ENCODE assay signal across 8 cellular contexts in the genomic region with DNA sequence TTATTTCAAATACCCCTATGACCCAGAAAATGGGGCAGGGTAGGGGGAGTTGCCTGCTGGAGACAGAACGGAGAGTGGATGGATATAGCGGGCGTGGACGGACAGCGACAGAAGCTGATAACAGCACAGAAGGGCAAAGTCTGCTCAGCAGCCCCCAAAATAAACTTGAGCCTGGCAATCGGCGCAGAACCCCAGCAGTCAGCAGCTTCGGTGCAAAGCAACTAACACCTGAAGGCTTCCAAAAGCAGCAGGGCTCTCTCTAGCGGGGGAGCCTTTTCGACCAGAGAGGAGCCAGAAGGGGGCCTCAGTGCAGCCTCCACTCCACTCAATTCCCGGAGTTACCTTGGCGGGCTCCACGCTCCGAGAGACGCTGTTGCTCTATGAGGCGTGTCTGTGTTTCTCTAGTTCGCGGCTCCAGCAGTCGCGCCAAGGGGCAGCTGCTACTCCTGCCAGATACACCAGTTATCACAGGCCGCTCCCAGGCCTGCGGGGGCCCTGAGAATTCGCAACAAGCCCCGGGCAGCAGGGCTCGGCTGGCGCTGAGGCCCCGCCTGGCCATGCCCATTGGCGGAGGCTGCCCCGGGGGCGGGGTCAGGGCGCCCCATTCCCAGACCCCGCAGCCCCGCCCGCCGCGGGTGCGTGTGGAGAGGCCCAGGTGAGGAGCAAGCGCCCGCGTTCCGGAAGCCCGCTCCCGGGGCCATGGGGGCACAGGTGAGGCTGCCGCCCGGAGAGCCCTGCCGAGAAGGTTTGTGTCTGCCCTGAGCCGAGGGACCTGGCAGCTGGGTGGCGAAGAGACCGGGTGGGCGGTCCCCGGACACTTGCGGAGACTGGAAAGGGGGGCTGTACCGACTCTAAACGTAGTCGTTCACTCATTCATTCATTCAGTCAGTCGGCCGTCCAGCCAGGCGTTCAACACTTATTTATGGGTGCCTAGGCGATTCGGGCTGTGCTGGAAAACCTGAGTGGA. TPM values are rescaled to one million over a fixed set of nuclear protein-coding genes. Genes with fewer than 3 reads are reported as not detected.
DNase-seq lines count a peak whose midpoint lies in the region; ATAC-seq, FAIRE-seq and TF ChIP-seq lines count a peak whose summit lies in the region.

A gene (minus strand): TSS at position 541 of the 967 bp plus-strand sequence. CDS start 63,992 bp downstream, outside the sequence.
A gene (plus strand): TSS at position 632 of the 967 bp plus-strand sequence. CDS start 68 bp downstream, at position 700.

- TF ChIP-seq CTCF in adrenal gland (IDR thresholded peaks at IDR 0.05) (peak in 2 of 6 experiments; percentile 20 to 29), vagina (IDR thresholded peaks at IDR 0.05) (peak in 1 of 3 experiments; percentile 26)

- H3K4me3 ChIP-seq in adrenal gland (peak within 1 kb of the TSS in 3 of 4 donors; percentile 10 to 70 (median 55)), right cardiac atrium (ENCODE audit: low read length) (peak within 1 kb of the TSS; percentile 60), vagina (peak within 1 kb of the TSS; percentile 54 to 59)

- H3K27ac ChIP-seq in adrenal gland: peak within 1 kb of the TSS in 2 of 5 donors; percentile 24 to 57
- H3K27ac ChIP-seq in right cardiac atrium (ENCODE audit: low read length): peak within 1 kb of the TSS; percentile 29
- peak within 1 kb of the TSS; percentile 60 for H3K27ac ChIP-seq in vagina

- H3K9me3 ChIP-seq in adrenal gland (replicated peaks in 1 of 3) (no peaks in the 10 kb centered on the region), right cardiac atrium (ENCODE audit: control insufficient read depth, low read length) (no peaks in the 10 kb centered on the region), vagina (no peaks in the 10 kb centered on the region)

- peaks cover 10 to 15% (median 12%) of the 10 kb centered on the region in 3 donors for H3K4me1 Mint-ChIP-seq in T-cell

- H3K36me3 Mint-ChIP-seq in T-cell: no peaks in the 10 kb centered on the region

- H3K27ac Mint-ChIP-seq in T-cell: no peak within 1 kb of the TSS

- no peaks in the 10 kb centered on the region for H3K36me3 ChIP-seq in adrenal gland (replicated peaks in 1 of 2)
- H3K36me3 ChIP-seq in vagina: no peaks in the 10 kb centered on the region

- no peaks in the 10 kb centered on the region for H3K9me3 Mint-ChIP-seq in T-cell

- ATAC-seq in HG02642 (IDR thresholded peaks at IDR 0.05; ENCODE audit: poor library complexity, unreplicated experiment) (peak; percentile 97), T-cell (replicated peaks in 1 of 4) (peak; percentile 93 to 97 (median 96)), right cardiac atrium (peak; percentile 98 to 99)

- H3K27me3 ChIP-seq in adrenal gland (no peaks in the 10 kb centered on the region), right cardiac atrium (ENCODE audit: control insufficient read depth, insufficient read depth) (no peaks in the 10 kb centered on the region), vagina (no peaks in the 10 kb centered on the region)

- TF ChIP-seq POLR2A in GM12891 (IDR thresholded peaks at IDR 0.05; ENCODE audit: low read depth, low read length) (no peak), adrenal gland (IDR thresholded peaks at IDR 0.05) (peak in 1 of 2 donors; percentile 7), vagina (IDR thresholded peaks at IDR 0.05) (no peak)

- DNase-seq in GM12891 (ENCODE audit: insufficient read length, low spot score) (peak; percentile 81), NCI-H1092 treated with DMSO at 0.1 percent for 48 hours (lab: John Stamatoyannopoulos, UW) (peak; percentile 75), T-cell (peak; percentile 18 to 75 (median 56)), adrenal gland (peak; percentile 62 to 85 (median 74)), right cardiac atrium (peak; percentile 77 to 89 (median 89)), putamen (ENCODE audit: low spot score) (peak; percentile 47), vagina (ENCODE audit: extremely low spot score in 2 of 2) (no peak)

- POLR2A ChIA-PET in T-cell (lab: Charles Lee): no interaction called here

- H3K4me3 Mint-ChIP-seq in T-cell: peak within 1 kb of the TSS; percentile 83 to 85 (median 83)

- FAIRE-seq in GM12891 (lab: Jason Lieb, UNC): peak; percentile 86

- peaks cover 0 to 9% of the 10 kb centered on the region in 2 donors for H3K27me3 Mint-ChIP-seq in T-cell

- intact Hi-C loops in adrenal gland (cut with DNase I) (no loop called here), right cardiac atrium (cut with DNase I) (no loop called here), vagina (cut with DNase I) (no loop called here)

- CTCF ChIA-PET in T-cell (lab: Charles Lee): no interaction called here

- 2 to 5% (median 3%) methylated on average over 15 to 60 of the region's 60 CpGs for WGBS in adrenal gland, 4 donors
- 2% methylated on average over 60 of the region's 60 CpGs for whole genome bisulfite sequencing in right cardiac atrium

- H3K4me1 ChIP-seq in adrenal gland (replicated peaks in 1 of 2) (peaks cover 8 to 16% of the 10 kb centered on the region in 2 donors), right cardiac atrium (ENCODE audit: control insufficient read depth, insufficient read depth, low read length) (no peaks in the 10 kb centered on the region), vagina (peaks cover 19% of the 10 kb centered on the region)

TF ChIP-seq in GM12891, 5 proteins besides CTCF, POLR2A, EP300 and RAD21:
- TF ChIP-seq SPI1 (IDR thresholded peaks at IDR 0.05; ENCODE audit: low read depth, low read length) (no peak), PAX5 (IDR thresholded peaks at IDR 0.05; ENCODE audit: insufficient read depth, low read length, severe bottlenecking) (no peak), POLR2AphosphoS5 (IDR thresholded peaks at IDR 0.05; ENCODE audit: low read depth, low read length) (no peak), POU2F2 (IDR thresholded peaks at IDR 0.05; ENCODE audit: low read depth, low read length) (no peak), TAF1 (IDR thresholded peaks at IDR 0.05; ENCODE audit: low read depth, low read length) (no peak)

RNA-seq across cellular contexts. Expression of the first gene that starts in this region (rescaled TPM):
- polyA plus RNA-seq in GM12891 (2012; ENCODE audit: low read depth, missing spikeins): 0.76 TPM
- total RNA-seq in T-cell: under 1 TPM in 1 of 5 donors, not detected in 4; 0.54 TPM
- 1 to 10 TPM in 4 of 8 donors, under 1 TPM in 3, not detected in 1; 0.24 to 4.8 (median 1.2) TPM for total RNA-seq in adrenal gland
- 1 to 10 TPM in 2 of 3 donors, under 1 TPM in 1; 0.84 to 4.6 (median 1.9) TPM for polyA plus RNA-seq in adrenal gland
- total RNA-seq in right cardiac atrium: under 1 TPM in 1 of 4 donors, not detected in 3; 0.42 TPM
- 0.48 TPM for polyA plus RNA-seq in right cardiac atrium
- 2.0 TPM for total RNA-seq in vagina

RNA-seq across cellular contexts. Expression of the second gene that starts in this region (rescaled TPM):
- 1.7 TPM for polyA plus RNA-seq in GM12891 (2012; ENCODE audit: low read depth, missing spikeins)
- total RNA-seq in T-cell (1 to 10 TPM in 2 of 5 donors, under 1 TPM in 3; 0.77 to 2.9 (median 0.80) TPM), adrenal gland (1 to 10 TPM in 3 of 8 donors, under 1 TPM in 4, not detected in 1; 0.08 to 1.4 (median 0.75) TPM), right cardiac atrium (under 1 TPM; 0.23 to 0.92 (median 0.48) TPM), vagina (8.1 TPM)
- polyA plus RNA-seq in adrenal gland (1 to 10 TPM in 1 of 3 donors, under 1 TPM in 2; 0.03 to 1.5 (median 0.16) TPM), right cardiac atrium (0.20 TPM)

Comparison
In these comparisons a context has a peak if more than half of its experiments do, and no peak if none do; other contexts are left out.
1. Peak in DNase-seq, ATAC-seq, H3K4me3 ChIP-seq and H3K27ac ChIP-seq in right cardiac atrium; RNA of the genes that start here not detected or under 1 TPM.
2. DNase-seq: peak in GM12891 (single experiment), NCI-H1092 treated with DMSO at 0.1 percent for 48 hours (single experiment), T-cell (34 of 34), adrenal gland (7 of 7) and putamen (single experiment); none in vagina (0 of 2).
3. Peak in every context shown above with its lines, with median percentiles within 50 percentile points of each other: ATAC-seq and H3K4me3 ChIP-seq.